In the genomic region with DNA sequence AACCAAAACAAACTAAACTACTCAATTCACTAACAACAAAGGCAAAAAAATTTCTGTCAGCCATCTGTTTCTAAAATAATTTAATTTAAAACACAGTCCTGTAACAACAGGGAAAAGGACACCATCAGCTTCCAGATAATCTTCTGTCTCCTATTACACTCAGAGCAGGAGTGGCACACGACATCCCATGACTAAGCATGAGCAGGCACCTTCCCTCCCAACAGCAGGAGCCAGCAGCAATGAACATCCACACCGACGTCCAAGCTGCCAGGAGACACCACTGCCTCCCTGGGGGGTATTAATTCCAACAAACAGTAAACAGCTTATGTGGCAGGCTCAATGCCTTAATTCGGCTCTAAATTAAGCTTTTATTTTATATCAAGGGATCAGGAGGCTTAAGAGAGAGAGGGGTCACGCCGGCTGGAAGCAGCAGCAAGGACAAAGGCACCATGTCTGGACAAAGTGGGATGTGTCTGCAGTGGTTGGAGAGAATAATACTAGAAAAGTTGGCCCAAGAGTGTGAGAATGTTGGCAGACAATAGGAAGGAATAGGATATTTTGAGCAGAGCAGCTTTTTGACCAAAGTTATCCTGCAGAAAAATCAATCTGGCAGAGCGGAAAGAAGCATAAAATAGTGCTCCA, we compare ENCODE assay signal across 2 cellular contexts.
A peak's percentile ranks its signal among the peaks of the same experiment; 100 is the strongest.
TF ChIP-seq lines count a peak whose summit lies in the region.

No MANE protein-coding gene starts in this region.

TF ChIP-seq in IMR-90, 13 proteins besides CTCF, POLR2A, EP300 and RAD21:
- TF ChIP-seq BHLHE40 (IDR thresholded peaks at IDR 0.05; ENCODE audit: low read depth, low read length), result peak; percentile 96
- peak; percentile 67 for TF ChIP-seq FOS (IDR thresholded peaks at IDR 0.05; ENCODE audit: low read depth, low read length)
- no peak for TF ChIP-seq MXI1 (IDR thresholded peaks at IDR 0.05; ENCODE audit: borderline replicate concordance, low read depth, low read length)
- TF ChIP-seq, protein P1, sequence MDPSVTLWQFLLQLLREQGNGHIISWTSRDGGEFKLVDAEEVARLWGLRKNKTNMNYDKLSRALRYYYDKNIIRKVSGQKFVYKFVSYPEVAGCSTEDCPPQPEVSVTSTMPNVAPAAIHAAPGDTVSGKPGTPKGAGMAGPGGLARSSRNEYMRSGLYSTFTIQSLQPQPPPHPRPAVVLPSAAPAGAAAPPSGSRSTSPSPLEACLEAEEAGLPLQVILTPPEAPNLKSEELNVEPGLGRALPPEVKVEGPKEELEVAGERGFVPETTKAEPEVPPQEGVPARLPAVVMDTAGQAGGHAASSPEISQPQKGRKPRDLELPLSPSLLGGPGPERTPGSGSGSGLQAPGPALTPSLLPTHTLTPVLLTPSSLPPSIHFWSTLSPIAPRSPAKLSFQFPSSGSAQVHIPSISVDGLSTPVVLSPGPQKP (IDR thresholded peaks at IDR 0.05; ENCODE audit: borderline replicate concordance, low read depth, low read length), result no peak
- no peak for TF ChIP-seq RFX5 (IDR thresholded peaks at IDR 0.05; ENCODE audit: low read depth, low read length)
- TF ChIP-seq, protein P2, sequence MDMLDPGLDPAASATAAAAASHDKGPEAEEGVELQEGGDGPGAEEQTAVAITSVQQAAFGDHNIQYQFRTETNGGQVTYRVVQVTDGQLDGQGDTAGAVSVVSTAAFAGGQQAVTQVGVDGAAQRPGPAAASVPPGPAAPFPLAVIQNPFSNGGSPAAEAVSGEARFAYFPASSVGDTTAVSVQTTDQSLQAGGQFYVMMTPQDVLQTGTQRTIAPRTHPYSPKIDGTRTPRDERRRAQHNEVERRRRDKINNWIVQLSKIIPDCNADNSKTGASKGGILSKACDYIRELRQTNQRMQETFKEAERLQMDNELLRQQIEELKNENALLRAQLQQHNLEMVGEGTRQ (IDR thresholded peaks at IDR 0.05; ENCODE audit: low read depth, low read length), result no peak
- TF ChIP-seq MAFK (IDR thresholded peaks at IDR 0.05; ENCODE audit: low read depth, low read length), result peak; percentile 36; the same call in 1 of the 2 replicates
- TF ChIP-seq CHD1 (IDR thresholded peaks at IDR 0.05; ENCODE audit: low read depth, low read length), result peak; percentile 37; the same call in 1 of the 2 replicates
- 0 out of 2 replicates have a peak, but pooled peaks have one; percentile 24 for TF ChIP-seq MAZ (IDR thresholded peaks at IDR 0.05; ENCODE audit: borderline replicate concordance, low read depth, low read length)
- no peak for TF ChIP-seq SMC3 (IDR thresholded peaks at IDR 0.05; ENCODE audit: low read depth, low read length)
- TF ChIP-seq RCOR1 (IDR thresholded peaks at IDR 0.05; ENCODE audit: insufficient replicate concordance, low read length), result no peak
- TF ChIP-seq NFE2L2 (IDR thresholded peaks at IDR 0.05; ENCODE audit: low read depth, low read length), result peak; percentile 89
- no peak for TF ChIP-seq CEBPB (IDR thresholded peaks at IDR 0.05; ENCODE audit: low read depth, low read length)

TF ChIP-seq in WTC11, 78 proteins besides CTCF, POLR2A, EP300 and RAD21:
- TF ChIP-seq RELA (CRISPR knock-in tag; IDR thresholded peaks at IDR 0.05; ENCODE audit: borderline replicate concordance) (no peak), SMAD3 (CRISPR knock-in tag; IDR thresholded peaks at IDR 0.05; ENCODE audit: borderline replicate concordance) (no peak), CREB1 (CRISPR knock-in tag; IDR thresholded peaks at IDR 0.05) (no peak), NFE2L1 (CRISPR knock-in tag; IDR thresholded peaks at IDR 0.05) (no peak), KAT7 (CRISPR knock-in tag; IDR thresholded peaks at IDR 0.05; ENCODE audit: borderline replicate concordance) (no peak), FOXK1 (CRISPR knock-in tag; IDR thresholded peaks at IDR 0.05) (no peak), CREM (CRISPR knock-in tag; IDR thresholded peaks at IDR 0.05) (no peak)
- TF ChIP-seq, protein P3, sequence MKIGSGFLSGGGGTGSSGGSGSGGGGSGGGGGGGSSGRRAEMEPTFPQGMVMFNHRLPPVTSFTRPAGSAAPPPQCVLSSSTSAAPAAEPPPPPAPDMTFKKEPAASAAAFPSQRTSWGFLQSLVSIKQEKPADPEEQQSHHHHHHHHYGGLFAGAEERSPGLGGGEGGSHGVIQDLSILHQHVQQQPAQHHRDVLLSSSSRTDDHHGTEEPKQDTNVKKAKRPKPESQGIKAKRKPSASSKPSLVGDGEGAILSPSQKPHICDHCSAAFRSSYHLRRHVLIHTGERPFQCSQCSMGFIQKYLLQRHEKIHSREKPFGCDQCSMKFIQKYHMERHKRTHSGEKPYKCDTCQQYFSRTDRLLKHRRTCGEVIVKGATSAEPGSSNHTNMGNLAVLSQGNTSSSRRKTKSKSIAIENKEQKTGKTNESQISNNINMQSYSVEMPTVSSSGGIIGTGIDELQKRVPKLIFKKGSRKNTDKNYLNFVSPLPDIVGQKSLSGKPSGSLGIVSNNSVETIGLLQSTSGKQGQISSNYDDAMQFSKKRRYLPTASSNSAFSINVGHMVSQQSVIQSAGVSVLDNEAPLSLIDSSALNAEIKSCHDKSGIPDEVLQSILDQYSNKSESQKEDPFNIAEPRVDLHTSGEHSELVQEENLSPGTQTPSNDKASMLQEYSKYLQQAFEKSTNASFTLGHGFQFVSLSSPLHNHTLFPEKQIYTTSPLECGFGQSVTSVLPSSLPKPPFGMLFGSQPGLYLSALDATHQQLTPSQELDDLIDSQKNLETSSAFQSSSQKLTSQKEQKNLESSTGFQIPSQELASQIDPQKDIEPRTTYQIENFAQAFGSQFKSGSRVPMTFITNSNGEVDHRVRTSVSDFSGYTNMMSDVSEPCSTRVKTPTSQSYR (CRISPR knock-in tag; IDR thresholded peaks at IDR 0.05), result no peak
- TF ChIP-seq, protein P4, sequence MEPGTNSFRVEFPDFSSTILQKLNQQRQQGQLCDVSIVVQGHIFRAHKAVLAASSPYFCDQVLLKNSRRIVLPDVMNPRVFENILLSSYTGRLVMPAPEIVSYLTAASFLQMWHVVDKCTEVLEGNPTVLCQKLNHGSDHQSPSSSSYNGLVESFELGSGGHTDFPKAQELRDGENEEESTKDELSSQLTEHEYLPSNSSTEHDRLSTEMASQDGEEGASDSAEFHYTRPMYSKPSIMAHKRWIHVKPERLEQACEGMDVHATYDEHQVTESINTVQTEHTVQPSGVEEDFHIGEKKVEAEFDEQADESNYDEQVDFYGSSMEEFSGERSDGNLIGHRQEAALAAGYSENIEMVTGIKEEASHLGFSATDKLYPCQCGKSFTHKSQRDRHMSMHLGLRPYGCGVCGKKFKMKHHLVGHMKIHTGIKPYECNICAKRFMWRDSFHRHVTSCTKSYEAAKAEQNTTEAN (CRISPR knock-in tag; IDR thresholded peaks at IDR 0.05), result no peak
- TF ChIP-seq, protein P5, sequence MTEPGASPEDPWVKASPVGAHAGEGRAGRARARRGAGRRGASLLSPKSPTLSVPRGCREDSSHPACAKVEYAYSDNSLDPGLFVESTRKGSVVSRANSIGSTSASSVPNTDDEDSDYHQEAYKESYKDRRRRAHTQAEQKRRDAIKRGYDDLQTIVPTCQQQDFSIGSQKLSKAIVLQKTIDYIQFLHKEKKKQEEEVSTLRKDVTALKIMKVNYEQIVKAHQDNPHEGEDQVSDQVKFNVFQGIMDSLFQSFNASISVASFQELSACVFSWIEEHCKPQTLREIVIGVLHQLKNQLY (CRISPR knock-in tag; IDR thresholded peaks at IDR 0.05), result no peak
- TF ChIP-seq, protein P6, sequence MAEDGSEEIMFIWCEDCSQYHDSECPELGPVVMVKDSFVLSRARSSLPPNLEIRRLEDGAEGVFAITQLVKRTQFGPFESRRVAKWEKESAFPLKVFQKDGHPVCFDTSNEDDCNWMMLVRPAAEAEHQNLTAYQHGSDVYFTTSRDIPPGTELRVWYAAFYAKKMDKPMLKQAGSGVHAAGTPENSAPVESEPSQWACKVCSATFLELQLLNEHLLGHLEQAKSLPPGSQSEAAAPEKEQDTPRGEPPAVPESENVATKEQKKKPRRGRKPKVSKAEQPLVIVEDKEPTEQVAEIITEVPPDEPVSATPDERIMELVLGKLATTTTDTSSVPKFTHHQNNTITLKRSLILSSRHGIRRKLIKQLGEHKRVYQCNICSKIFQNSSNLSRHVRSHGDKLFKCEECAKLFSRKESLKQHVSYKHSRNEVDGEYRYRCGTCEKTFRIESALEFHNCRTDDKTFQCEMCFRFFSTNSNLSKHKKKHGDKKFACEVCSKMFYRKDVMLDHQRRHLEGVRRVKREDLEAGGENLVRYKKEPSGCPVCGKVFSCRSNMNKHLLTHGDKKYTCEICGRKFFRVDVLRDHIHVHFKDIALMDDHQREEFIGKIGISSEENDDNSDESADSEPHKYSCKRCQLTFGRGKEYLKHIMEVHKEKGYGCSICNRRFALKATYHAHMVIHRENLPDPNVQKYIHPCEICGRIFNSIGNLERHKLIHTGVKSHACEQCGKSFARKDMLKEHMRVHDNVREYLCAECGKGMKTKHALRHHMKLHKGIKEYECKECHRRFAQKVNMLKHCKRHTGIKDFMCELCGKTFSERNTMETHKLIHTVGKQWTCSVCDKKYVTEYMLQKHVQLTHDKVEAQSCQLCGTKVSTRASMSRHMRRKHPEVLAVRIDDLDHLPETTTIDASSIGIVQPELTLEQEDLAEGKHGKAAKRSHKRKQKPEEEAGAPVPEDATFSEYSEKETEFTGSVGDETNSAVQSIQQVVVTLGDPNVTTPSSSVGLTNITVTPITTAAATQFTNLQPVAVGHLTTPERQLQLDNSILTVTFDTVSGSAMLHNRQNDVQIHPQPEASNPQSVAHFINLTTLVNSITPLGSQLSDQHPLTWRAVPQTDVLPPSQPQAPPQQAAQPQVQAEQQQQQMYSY (CRISPR knock-in tag; IDR thresholded peaks at IDR 0.05), result no peak
- TF ChIP-seq, protein P7, sequence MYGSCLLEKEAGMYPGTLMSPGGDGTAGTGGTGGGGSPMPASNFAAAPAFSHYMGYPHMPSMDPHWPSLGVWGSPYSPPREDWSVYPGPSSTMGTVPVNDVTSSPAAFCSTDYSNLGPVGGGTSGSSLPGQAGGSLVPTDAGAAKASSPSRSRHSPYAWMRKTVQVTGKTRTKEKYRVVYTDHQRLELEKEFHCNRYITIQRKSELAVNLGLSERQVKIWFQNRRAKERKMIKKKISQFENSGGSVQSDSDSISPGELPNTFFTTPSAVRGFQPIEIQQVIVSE (CRISPR knock-in tag; IDR thresholded peaks at IDR 0.05; ENCODE audit: borderline replicate concordance), result no peak
- TF ChIP-seq, protein P8, sequence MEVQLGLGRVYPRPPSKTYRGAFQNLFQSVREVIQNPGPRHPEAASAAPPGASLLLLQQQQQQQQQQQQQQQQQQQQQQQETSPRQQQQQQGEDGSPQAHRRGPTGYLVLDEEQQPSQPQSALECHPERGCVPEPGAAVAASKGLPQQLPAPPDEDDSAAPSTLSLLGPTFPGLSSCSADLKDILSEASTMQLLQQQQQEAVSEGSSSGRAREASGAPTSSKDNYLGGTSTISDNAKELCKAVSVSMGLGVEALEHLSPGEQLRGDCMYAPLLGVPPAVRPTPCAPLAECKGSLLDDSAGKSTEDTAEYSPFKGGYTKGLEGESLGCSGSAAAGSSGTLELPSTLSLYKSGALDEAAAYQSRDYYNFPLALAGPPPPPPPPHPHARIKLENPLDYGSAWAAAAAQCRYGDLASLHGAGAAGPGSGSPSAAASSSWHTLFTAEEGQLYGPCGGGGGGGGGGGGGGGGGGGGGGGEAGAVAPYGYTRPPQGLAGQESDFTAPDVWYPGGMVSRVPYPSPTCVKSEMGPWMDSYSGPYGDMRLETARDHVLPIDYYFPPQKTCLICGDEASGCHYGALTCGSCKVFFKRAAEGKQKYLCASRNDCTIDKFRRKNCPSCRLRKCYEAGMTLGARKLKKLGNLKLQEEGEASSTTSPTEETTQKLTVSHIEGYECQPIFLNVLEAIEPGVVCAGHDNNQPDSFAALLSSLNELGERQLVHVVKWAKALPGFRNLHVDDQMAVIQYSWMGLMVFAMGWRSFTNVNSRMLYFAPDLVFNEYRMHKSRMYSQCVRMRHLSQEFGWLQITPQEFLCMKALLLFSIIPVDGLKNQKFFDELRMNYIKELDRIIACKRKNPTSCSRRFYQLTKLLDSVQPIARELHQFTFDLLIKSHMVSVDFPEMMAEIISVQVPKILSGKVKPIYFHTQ (CRISPR knock-in tag; IDR thresholded peaks at IDR 0.05), result no peak
- TF ChIP-seq, protein P9, sequence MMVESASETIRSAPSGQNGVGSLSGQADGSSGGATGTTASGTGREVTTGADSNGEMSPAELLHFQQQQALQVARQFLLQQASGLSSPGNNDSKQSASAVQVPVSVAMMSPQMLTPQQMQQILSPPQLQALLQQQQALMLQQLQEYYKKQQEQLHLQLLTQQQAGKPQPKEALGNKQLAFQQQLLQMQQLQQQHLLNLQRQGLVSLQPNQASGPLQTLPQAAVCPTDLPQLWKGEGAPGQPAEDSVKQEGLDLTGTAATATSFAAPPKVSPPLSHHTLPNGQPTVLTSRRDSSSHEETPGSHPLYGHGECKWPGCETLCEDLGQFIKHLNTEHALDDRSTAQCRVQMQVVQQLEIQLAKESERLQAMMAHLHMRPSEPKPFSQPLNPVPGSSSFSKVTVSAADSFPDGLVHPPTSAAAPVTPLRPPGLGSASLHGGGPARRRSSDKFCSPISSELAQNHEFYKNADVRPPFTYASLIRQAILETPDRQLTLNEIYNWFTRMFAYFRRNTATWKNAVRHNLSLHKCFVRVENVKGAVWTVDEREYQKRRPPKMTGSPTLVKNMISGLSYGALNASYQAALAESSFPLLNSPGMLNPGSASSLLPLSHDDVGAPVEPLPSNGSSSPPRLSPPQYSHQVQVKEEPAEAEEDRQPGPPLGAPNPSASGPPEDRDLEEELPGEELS (CRISPR knock-in tag; IDR thresholded peaks at IDR 0.05), result no peak
